Comparison of ENCODE assay signal across 1 cellular context in the genomic region with DNA sequence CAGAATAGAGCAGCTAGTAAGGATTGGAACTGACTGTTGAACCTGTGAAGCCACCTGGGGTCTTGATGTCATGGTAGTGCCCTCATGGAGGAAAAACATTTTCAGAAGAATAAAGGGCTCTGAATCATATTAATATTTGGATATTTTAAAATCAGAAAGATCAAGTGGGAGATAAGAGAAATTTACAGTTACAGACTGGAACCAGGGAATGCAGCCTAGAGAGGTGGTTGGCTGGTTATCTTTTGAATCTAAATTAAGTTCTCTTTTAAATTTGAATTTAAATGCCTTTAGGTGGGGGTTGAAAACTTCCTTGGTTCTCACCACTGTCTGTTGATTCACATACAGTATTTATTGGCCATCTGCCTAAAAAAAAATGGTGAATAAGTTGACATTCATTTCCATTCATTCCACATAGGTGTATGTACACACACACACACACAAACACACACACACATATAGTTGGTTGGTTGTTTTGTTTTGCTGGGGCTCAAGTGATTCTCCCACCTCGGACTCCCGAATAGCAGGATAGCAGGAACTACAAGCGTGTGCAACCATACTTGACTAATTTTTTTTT.
TF ChIP-seq lines count a peak whose summit lies in the region.

No MANE protein-coding gene starts in this region.

TF ChIP-seq in H1, 55 proteins besides CTCF, POLR2A, EP300 and RAD21:
- TF ChIP-seq, protein P1, sequence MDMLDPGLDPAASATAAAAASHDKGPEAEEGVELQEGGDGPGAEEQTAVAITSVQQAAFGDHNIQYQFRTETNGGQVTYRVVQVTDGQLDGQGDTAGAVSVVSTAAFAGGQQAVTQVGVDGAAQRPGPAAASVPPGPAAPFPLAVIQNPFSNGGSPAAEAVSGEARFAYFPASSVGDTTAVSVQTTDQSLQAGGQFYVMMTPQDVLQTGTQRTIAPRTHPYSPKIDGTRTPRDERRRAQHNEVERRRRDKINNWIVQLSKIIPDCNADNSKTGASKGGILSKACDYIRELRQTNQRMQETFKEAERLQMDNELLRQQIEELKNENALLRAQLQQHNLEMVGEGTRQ (IDR thresholded peaks at IDR 0.05; ENCODE audit: low read length) = no peak
- TF ChIP-seq SP4 (IDR thresholded peaks at IDR 0.05; ENCODE audit: low read length) = no peak
- TF ChIP-seq SP2 (IDR thresholded peaks at IDR 0.05; ENCODE audit: low read length) = no peak
- no peak for TF ChIP-seq RBBP5 (IDR thresholded peaks at IDR 0.05; ENCODE audit: borderline replicate concordance, low read depth, low read length)
- TF ChIP-seq, protein P2, sequence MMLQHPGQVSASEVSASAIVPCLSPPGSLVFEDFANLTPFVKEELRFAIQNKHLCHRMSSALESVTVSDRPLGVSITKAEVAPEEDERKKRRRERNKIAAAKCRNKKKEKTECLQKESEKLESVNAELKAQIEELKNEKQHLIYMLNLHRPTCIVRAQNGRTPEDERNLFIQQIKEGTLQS (IDR thresholded peaks at IDR 0.05; ENCODE audit: insufficient read depth, low read depth, low read length) = no peak
- no peak for TF ChIP-seq SAP30 (IDR thresholded peaks at IDR 0.05; ENCODE audit: insufficient read depth, insufficient replicate concordance, low read length)
- TF ChIP-seq EZH2 (IDR thresholded peaks at IDR 0.05; ENCODE audit: low read depth, low read length, severe bottlenecking) = no peak
- no peak for TF ChIP-seq POLR2AphosphoS5 (IDR thresholded peaks at IDR 0.05; ENCODE audit: low read depth, low read length)
